8 cellular contexts compared by ENCODE assay signal in genomic region chr4:2570551-2571222, GRCh38. TPM values are rescaled to one million over a fixed set of nuclear protein-coding genes. Genes with fewer than 3 reads are reported as not detected.
DNase-seq lines count a peak whose midpoint lies in the region; ATAC-seq and TF ChIP-seq lines count a peak whose summit lies in the region.

No MANE protein-coding gene starts in this region.

- H3K9me3 ChIP-seq in right atrium auricular region = no peaks in the 10 kb centered on the region

- H3K4me3 ChIP-seq in right atrium auricular region = no peak overlapping the region

- H3K4me1 ChIP-seq in right atrium auricular region = peaks cover 0 to 28% of the 10 kb centered on the region in 2 donors

- DNase-seq in Right ventricle myocardium superior (peak; percentile 59), right atrium auricular region (ENCODE audit: low spot score) (no peak), left ventricle myocardium superior (peak; percentile 42), HuH-7.5 (ENCODE audit: low spot score) (no peak), NCI-H2196 (lab: John Stamatoyannopoulos, UW; ENCODE audit: unreplicated experiment) (no peak)
- DNase-seq in activated CD4-positive, alpha-beta T cell treated with anti-CD3 and anti-CD28 coated beads, Interleukin-2, amount 50 U/mL, for 24 hours (ENCODE audit: low read depth in 1 of 2, low spot score in 1 of 2) = peak; percentile 12 to 25
- peak; percentile 70 for DNase-seq in stimulated activated CD8-positive, alpha-beta memory T cell treated with anti-CD3 and anti-CD28 coated beads, Interleukin-4, amount 100 ng/mL, for 48 hours

- peak overlapping the region in 1 of 2 donors; percentile 17 for H3K27ac ChIP-seq in right atrium auricular region

- no peaks in the 10 kb centered on the region for H3K27me3 ChIP-seq in right atrium auricular region

- ATAC-seq in Right ventricle myocardium superior (ENCODE audit: poor library complexity) (peak; percentile 33), left ventricle myocardium superior (peak; percentile 53), GM21528 (IDR thresholded peaks at IDR 0.05; ENCODE audit: low FRiP score, unreplicated experiment) (no peak)

- TF ChIP-seq CTCF in right atrium auricular region (IDR thresholded peaks at IDR 0.05) = no peak

- intact Hi-C loops in Right ventricle myocardium superior (cut with DNase I) = no loop called here
- intact Hi-C loops in left ventricle myocardium superior (cut with micrococcal nuclease) = no loop called here

- H3K36me3 ChIP-seq in right atrium auricular region = no peaks in the 10 kb centered on the region

RNA-seq across cellular contexts. Expression of gene FAM193A, which starts 34.2 kb away (rescaled TPM):
- total RNA-seq in Right ventricle myocardium superior (14.5 TPM), right atrium auricular region (10 to 100 TPM; 14.6 to 17.0 TPM), left ventricle myocardium superior (16.0 TPM)

Comparison
In these comparisons a context has a peak if more than half of its experiments do, and no peak if none do; other contexts are left out.
1. DNase-seq: peak in Right ventricle myocardium superior (single experiment), activated CD4-positive, alpha-beta T cell treated with anti-CD3 and anti-CD28 coated beads, Interleukin-2, amount 50 U/mL, for 24 hours (2 of 2), left ventricle myocardium superior (single experiment) and stimulated activated CD8-positive, alpha-beta memory T cell treated with anti-CD3 and anti-CD28 coated beads, Interleukin-4, amount 100 ng/mL, for 48 hours (single experiment); none in right atrium auricular region (single experiment), HuH-7.5 (single experiment) and NCI-H2196 (single experiment).